Comparison of ENCODE assay signal across 8 cellular contexts in the genomic region with DNA sequence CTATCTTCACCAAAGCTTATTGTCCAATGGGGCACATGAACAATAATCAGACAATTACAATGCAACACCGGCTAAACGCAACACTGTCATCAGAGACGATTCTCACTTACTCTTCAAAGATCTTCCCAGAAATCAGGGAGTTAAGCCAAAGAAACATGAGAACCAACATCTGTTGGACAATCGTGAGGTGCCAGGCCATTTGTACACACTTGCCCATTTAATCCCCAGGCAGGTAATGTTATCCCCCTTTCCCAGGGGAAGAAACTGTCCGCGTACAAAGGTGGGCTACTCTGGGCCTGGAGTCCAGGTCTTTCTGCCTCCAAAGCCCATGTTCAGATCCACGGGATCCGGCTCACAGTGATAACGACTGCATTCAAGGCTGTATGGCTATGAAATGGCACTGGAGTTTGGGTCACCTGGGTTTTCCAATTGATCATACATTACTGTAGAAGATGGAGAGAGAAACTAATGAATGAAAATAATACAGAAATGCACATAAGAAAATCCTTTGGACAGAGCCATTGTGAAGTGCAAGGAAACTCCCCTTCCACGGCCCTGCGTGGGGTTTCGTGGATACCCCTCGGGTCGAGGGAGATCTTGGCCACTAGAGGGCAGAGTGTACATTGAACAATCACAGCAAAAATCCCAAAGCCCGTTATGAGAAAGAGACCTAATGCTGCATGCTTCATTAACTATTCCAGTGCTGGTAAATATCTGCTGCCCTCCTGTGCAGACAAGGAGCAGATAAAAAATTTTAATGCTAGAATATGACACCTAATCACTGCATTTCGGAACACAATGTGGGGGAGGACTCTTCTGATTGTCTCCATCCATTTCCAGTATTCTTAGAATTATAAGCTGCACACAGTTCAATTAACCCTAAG.
DNase-seq lines count a peak whose midpoint lies in the region; ATAC-seq and TF ChIP-seq lines count a peak whose summit lies in the region.

No MANE protein-coding gene starts in this region.

- DNase-seq in DMS153 treated with DMSO at 0.1 percent for 48 hours (lab: John Stamatoyannopoulos, UW; ENCODE audit: unreplicated experiment) = peak; percentile 64
- peak; percentile 77 for DNase-seq in NCI-H69 (lab: John Stamatoyannopoulos, UW)
- peak; percentile 17 for DNase-seq in activated CD8-positive, alpha-beta memory T cell treated with anti-CD3 and anti-CD28 coated beads, Interleukin-2, amount 50 U/mL, for 24 hours (ENCODE audit: extremely low read depth)
- peak; percentile 62 for DNase-seq in nephron progenitor cell
- DNase-seq in tibial nerve (ENCODE audit: low spot score in 2 of 2) = peak; percentile 39 to 75

- TF ChIP-seq CTCF in nephron progenitor cell (IDR thresholded peaks at IDR 0.05) (peak; percentile 82), tibial nerve (IDR thresholded peaks at IDR 0.05) (peak; percentile 59 to 80 (median 71))

- no peak overlapping the region for H3K4me3 ChIP-seq in tibial nerve

- H3K27ac Mint-ChIP-seq in nephron progenitor cell = no peak overlapping the region

- H3K36me3 ChIP-seq in tibial nerve = no peaks in the 10 kb centered on the region

- H3K4me1 ChIP-seq in tibial nerve = peaks cover 0 to 7% (median 0%) of the 10 kb centered on the region in 4 donors

- no peak for TF ChIP-seq EP300 in tibial nerve (IDR thresholded peaks at IDR 0.05)

- H3K27me3 Mint-ChIP-seq in nephron progenitor cell (ENCODE audit: low read depth, poor library complexity) = no peaks in the 10 kb centered on the region

- H3K27ac ChIP-seq in tibial nerve = no peak overlapping the region

- TF ChIP-seq POLR2A in tibial nerve (IDR thresholded peaks at IDR 0.05) = no peak

- H3K4me1 Mint-ChIP-seq in nephron progenitor cell = peaks cover 29% of the 10 kb centered on the region

- no peak overlapping the region for H3K4me3 Mint-ChIP-seq in nephron progenitor cell

- ATAC-seq in HG02642 (IDR thresholded peaks at IDR 0.05; ENCODE audit: poor library complexity, unreplicated experiment) (peak; percentile 75), esophagus mucosa (peak; percentile 63), GM21526 (IDR thresholded peaks at IDR 0.05; ENCODE audit: low FRiP score, unreplicated experiment) (no peak)

- no peaks in the 10 kb centered on the region for H3K36me3 Mint-ChIP-seq in nephron progenitor cell (ENCODE audit: low read depth)

- 49 to 52% methylated on average over 16 of the region's 16 CpGs for WGBS in tibial nerve, 2 donors

- no peaks in the 10 kb centered on the region for H3K27me3 ChIP-seq in tibial nerve

- H3K9me3 Mint-ChIP-seq in nephron progenitor cell = no peaks in the 10 kb centered on the region

- H3K9me3 ChIP-seq in tibial nerve = no peaks in the 10 kb centered on the region

Comparison
In these comparisons a context has a peak if more than half of its experiments do, and no peak if none do; other contexts are left out.
1. DNase-seq: peak in every context shown above with its lines; median percentile 77 in NCI-H69; 64 in DMS153 treated with DMSO at 0.1 percent for 48 hours; 62 in nephron progenitor cell; 57 in tibial nerve; 17 in activated CD8-positive, alpha-beta memory T cell treated with anti-CD3 and anti-CD28 coated beads, Interleukin-2, amount 50 U/mL, for 24 hours.